Comparison of ENCODE assay signal across 1 cellular context in the genomic region with DNA sequence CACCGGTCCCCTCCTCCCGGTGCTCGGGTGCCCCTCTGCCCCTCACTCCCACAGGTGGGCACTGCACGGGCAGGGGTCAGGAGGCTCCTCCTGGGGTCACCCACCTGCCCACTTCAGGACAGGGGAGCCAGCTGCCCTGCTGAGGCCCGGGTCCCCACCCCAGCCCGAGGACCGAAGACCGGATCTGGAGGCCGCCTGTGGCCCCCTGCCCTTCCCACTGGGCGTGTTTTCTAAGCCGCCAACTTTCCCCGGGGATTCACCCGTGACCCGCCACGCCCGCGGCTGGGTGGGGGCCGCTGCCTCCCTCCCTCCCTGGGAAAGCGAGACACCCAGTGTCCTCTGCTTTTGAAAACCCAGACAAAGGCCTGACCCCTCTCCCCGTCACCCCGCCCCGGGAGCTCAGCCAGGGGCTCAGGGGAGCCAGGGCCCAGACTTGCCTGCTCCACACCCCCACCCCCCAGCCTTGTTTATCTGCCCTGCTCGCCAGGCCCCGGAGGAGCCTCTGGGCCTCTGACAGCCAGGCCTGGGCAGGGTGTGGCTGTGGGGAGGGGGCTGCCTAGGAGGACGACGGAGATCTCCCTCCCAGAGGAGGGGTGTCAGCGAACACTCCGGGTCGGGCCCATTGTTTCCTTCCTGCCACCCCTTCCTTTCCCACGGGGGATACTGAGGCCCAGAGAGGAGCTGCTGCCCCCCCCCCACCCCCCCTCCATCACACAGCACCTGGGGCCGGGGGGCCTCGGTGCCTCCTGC.
TF ChIP-seq lines count a peak whose summit lies in the region.

No MANE protein-coding gene starts in this region.

TF ChIP-seq in K562, 482 proteins besides CTCF, POLR2A, EP300 and RAD21:
- TF ChIP-seq ZSCAN29 (IDR thresholded peaks at IDR 0.05) (no peak), PHF8 (IDR thresholded peaks at IDR 0.05; ENCODE audit: borderline replicate concordance, low read length) (no peak), ZNF507 (tag; conservative IDR thresholded peaks at IDR 0.05) (no peak)
- TF ChIP-seq, protein P1, sequence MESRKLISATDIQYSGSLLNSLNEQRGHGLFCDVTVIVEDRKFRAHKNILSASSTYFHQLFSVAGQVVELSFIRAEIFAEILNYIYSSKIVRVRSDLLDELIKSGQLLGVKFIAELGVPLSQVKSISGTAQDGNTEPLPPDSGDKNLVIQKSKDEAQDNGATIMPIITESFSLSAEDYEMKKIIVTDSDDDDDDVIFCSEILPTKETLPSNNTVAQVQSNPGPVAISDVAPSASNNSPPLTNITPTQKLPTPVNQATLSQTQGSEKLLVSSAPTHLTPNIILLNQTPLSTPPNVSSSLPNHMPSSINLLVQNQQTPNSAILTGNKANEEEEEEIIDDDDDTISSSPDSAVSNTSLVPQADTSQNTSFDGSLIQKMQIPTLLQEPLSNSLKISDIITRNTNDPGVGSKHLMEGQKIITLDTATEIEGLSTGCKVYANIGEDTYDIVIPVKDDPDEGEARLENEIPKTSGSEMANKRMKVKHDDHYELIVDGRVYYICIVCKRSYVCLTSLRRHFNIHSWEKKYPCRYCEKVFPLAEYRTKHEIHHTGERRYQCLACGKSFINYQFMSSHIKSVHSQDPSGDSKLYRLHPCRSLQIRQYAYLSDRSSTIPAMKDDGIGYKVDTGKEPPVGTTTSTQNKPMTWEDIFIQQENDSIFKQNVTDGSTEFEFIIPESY (CRISPR knock-in tag; IDR thresholded peaks at IDR 0.05) = peak; percentile 65; the same call in 1 of the 2 replicates
- TF ChIP-seq, protein P2, sequence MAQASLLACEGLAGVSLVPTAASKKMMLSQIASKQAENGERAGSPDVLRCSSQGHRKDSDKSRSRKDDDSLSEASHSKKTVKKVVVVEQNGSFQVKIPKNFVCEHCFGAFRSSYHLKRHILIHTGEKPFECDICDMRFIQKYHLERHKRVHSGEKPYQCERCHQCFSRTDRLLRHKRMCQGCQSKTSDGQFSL (CRISPR knock-in tag; IDR thresholded peaks at IDR 0.05) = no peak; the same call in 1 of the 2 replicates
- TF ChIP-seq, protein P2 (tag; IDR thresholded peaks at IDR 0.05) = peak in 1 of 2 experiments; percentile 27; a peak in 1 of 4 replicates
